1 cellular context compared by ENCODE assay signal in genomic region chr1:234529661-234530237, GRCh38.
TF ChIP-seq lines count a peak whose summit lies in the region.

No MANE protein-coding gene starts in this region.

TF ChIP-seq in HEK293, 187 proteins besides CTCF, POLR2A, EP300 and RAD21:
- TF ChIP-seq ZSCAN30 (tag by site-specific recombination; IDR thresholded peaks at IDR 0.05) (no peak), ZBTB20 (tag by site-specific recombination; IDR thresholded peaks at IDR 0.05) (peak; percentile 16; the same call in 1 of the 2 replicates), PRDM1 (tag by site-specific recombination; IDR thresholded peaks at IDR 0.05) (peak; percentile 65), PRDM10 (tag by site-specific recombination; IDR thresholded peaks at IDR 0.05) (0 out of 2 replicates have a peak, but pooled peaks have one; percentile 32), ZNF433 (tag by site-specific recombination; IDR thresholded peaks at IDR 0.05; ENCODE audit: low read depth) (no peak), ZNF24 (tag by site-specific recombination; IDR thresholded peaks at IDR 0.05) (no peak), ZNF354C (tag by site-specific recombination; IDR thresholded peaks at IDR 0.05; ENCODE audit: borderline replicate concordance, low read depth) (no peak), ZNF704 (tag by site-specific recombination; IDR thresholded peaks at IDR 0.05) (no peak), ZNF19 (tag by site-specific recombination; IDR thresholded peaks at IDR 0.05; ENCODE audit: low read depth) (no peak), MZF1 (tag by site-specific recombination; IDR thresholded peaks at IDR 0.05; ENCODE audit: borderline replicate concordance) (no peak), ZNF747 (tag by site-specific recombination; IDR thresholded peaks at IDR 0.05) (no peak), KLF9 (tag by site-specific recombination; IDR thresholded peaks at IDR 0.05; ENCODE audit: low read depth) (no peak)
